19 cellular contexts compared by ENCODE assay signal in the genomic region with DNA sequence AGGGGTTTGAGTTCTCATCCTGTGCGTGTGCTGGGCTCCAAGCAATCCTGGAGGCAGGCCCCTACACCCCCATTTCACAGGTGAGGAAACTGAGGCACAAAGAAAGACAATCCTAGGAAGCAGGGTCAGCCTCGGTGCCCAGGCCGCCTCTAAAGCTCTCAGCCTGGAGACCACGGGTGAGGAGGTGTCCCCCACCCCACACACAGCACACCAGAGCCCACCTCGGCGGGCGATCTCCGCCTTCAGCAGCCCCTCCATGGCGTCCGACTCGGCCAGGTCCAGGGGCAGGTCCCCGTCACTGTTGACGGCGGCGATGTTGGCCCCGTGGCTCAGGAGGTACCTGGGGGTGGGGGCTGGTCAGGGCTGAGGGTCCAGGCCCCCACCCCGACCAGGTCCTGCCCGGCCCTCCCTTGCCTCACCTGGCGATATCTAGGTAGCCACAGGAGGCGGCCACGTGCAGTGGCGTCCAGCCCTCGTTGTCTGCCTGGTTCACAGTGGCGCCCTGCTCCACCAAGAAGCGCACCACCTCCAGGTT. TPM values are rescaled to one million over a fixed set of nuclear protein-coding genes. Genes with fewer than 3 reads are reported as not detected.
DNase-seq lines count a peak whose midpoint lies in the region; ATAC-seq and TF ChIP-seq lines count a peak whose summit lies in the region.
"Had no signal": no experiment of that assay in that cellular context is flagged by ENCODE, and none has a peak within 500 bp of the region (broad histone marks: within the 10 kb centered on the region; RNA-seq: fewer than 3 reads in every experiment).

No MANE protein-coding gene starts in this region.

- no peak overlapping the region for H4K91ac ChIP-seq in trophoblast cell (ENCODE audit: low read depth, low read length)

- H3K27me3 Mint-ChIP-seq in natural killer cell treated with Interleukin-12 subunit alpha and Interleukin-12 subunit beta and Interleukin-15 and Interleukin-18, amount 100 ng/mL, for 72 hours: no peaks in the 10 kb centered on the region
- H3K27me3 Mint-ChIP-seq in natural killer cell (ENCODE audit: low read depth in 2 of 2): no peaks in the 10 kb centered on the region
- no peaks in the 10 kb centered on the region for H3K27me3 Mint-ChIP-seq in T-helper 2 cell treated with Interferon-gamma antibody and Interleukin-4, amounts not matched to agents 5 μg/mL and 100 μg/mL, for 36 hours (ENCODE audit: low read depth)
- H3K27me3 Mint-ChIP-seq: activated naive CD8-positive, alpha-beta T cell; CD4-positive, alpha-beta T cell; memory B cell had no signal

- H4K12ac ChIP-seq in trophoblast cell (ENCODE audit: low read depth, low read length): no peak overlapping the region

- peak; percentile 39 for DNase-seq in natural killer cell treated with Interleukin-12 subunit alpha and Interleukin-12 subunit beta and Interleukin-15 and Interleukin-18, amount 100 ng/mL, for 72 hours (ENCODE audit: low spot score)
- DNase-seq in natural killer cell (no peak), trophoblast cell (no peak), vagina (ENCODE audit: extremely low spot score in 2 of 2) (no peak)
- no peak for DNase-seq in T-helper 2 cell treated with Interferon-gamma antibody and Interleukin-4, amounts not matched to agents 5 μg/mL and 100 μg/mL, for 36 hours (ENCODE audit: low spot score)
- DNase-seq: activated CD4-positive, alpha-beta T cell treated with anti-CD3 and anti-CD28 coated beads for 48 hours; CD4-positive, alpha-beta T cell; DMS79 treated with DMSO at 0.1 percent for 48 hours; effector memory CD4-positive, alpha-beta T cell; foreskin fibroblast; NCI-H1930; NCI-H510A; occipital lobe had no signal

- H3K9me3 ChIP-seq in iPS-20b (ENCODE audit: insufficient read depth, low read depth, low read length) (no peaks in the 10 kb centered on the region), trophoblast cell (ENCODE audit: insufficient read depth, low read depth, low read length) (peaks cover 2% of the 10 kb centered on the region), vagina (no peaks in the 10 kb centered on the region)

- no peak overlapping the region for H3K18ac ChIP-seq in trophoblast cell (ENCODE audit: low read length)

- no peak overlapping the region for H2BK12ac ChIP-seq in trophoblast cell (ENCODE audit: low read length)

- H2BK120ac ChIP-seq in trophoblast cell (ENCODE audit: insufficient read depth, low read length, poor library complexity): no peak overlapping the region

- TF ChIP-seq CTCF in natural killer cell (IDR thresholded peaks at IDR 0.05) (no peak), vagina (IDR thresholded peaks at IDR 0.05) (no peak)

- no CpG with 5 or more reads among the region's 25 CpGs for WGBS in trophoblast cell (ENCODE audit: extremely low coverage, insufficient coverage, insufficient read length)

- H3K9me3 Mint-ChIP-seq in natural killer cell treated with Interleukin-12 subunit alpha and Interleukin-12 subunit beta and Interleukin-15 and Interleukin-18, amount 100 ng/mL, for 72 hours: no peaks in the 10 kb centered on the region
- H3K9me3 Mint-ChIP-seq in natural killer cell: no peaks in the 10 kb centered on the region
- no peaks in the 10 kb centered on the region for H3K9me3 Mint-ChIP-seq in T-helper 2 cell treated with Interferon-gamma antibody and Interleukin-4, amounts not matched to agents 5 μg/mL and 100 μg/mL, for 36 hours
- H3K9me3 Mint-ChIP-seq: CD4-positive, alpha-beta T cell; memory B cell had no signal

- no peak overlapping the region for H2AFZ ChIP-seq in trophoblast cell (ENCODE audit: insufficient read depth, low read length, poor library complexity)

- H3K4me1 ChIP-seq in iPS-20b (ENCODE audit: insufficient read depth, low read length): peaks cover 3% of the 10 kb centered on the region; the same call in 1 of the 2 replicates
- peaks cover 19 to 26% of the 10 kb centered on the region in 2 experiments for H3K4me1 ChIP-seq in trophoblast cell (ENCODE audit: control insufficient read depth in 1 of 2, insufficient read depth in 2 of 2, low read length in 2 of 2)
- peaks cover 60% of the 10 kb centered on the region for H3K4me1 ChIP-seq in vagina

- H2BK5ac ChIP-seq in trophoblast cell (ENCODE audit: low read depth, low read length, poor library complexity): no peak overlapping the region

- no peak overlapping the region for H3K4me3 ChIP-seq in iPS-20b (ENCODE audit: low read length)
- H3K4me3 ChIP-seq in trophoblast cell (ENCODE audit: low read depth, low read length): no peak overlapping the region
- H3K4me3 ChIP-seq in vagina: no peak overlapping the region
- H3K4me3 ChIP-seq: SJSA1 had no signal

- H3K9ac ChIP-seq in iPS-20b (ENCODE audit: low read depth, low read length): 0 out of 2 replicates have a peak overlapping the region, but pooled peaks have one; percentile 51
- H3K9ac ChIP-seq in trophoblast cell (ENCODE audit: low read length): no peak overlapping the region

- intact Hi-C loops in natural killer cell (cut with micrococcal nuclease) (no loop called here), vagina (cut with DNase I) (loop anchor here (10.0 kb wide), 1 partner anchor 552 kb away; no protein-coding TSS in a partner anchor)

- no peak for ATAC-seq in natural killer cell treated with Interleukin-12 subunit alpha and Interleukin-12 subunit beta and Interleukin-15 and Interleukin-18, amount 100 ng/mL, for 72 hours
- ATAC-seq in natural killer cell (no peak), GM21717 (IDR thresholded peaks at IDR 0.05; ENCODE audit: unreplicated experiment) (no peak), esophagus mucosa (no peak)

- H4K8ac ChIP-seq in trophoblast cell (ENCODE audit: low read depth, low read length): no peak overlapping the region

- peaks cover 15 to 30% of the 10 kb centered on the region in 2 donors for H3K4me1 Mint-ChIP-seq in natural killer cell treated with Interleukin-12 subunit alpha and Interleukin-12 subunit beta and Interleukin-15 and Interleukin-18, amount 100 ng/mL, for 72 hours (ENCODE audit: low read depth in 2 of 2)
- peaks cover 32 to 44% of the 10 kb centered on the region in 2 donors for H3K4me1 Mint-ChIP-seq in natural killer cell
- peaks cover 16% of the 10 kb centered on the region for H3K4me1 Mint-ChIP-seq in T-helper 2 cell treated with Interferon-gamma antibody and Interleukin-4, amounts not matched to agents 5 μg/mL and 100 μg/mL, for 36 hours (ENCODE audit: low read depth)

- no peak overlapping the region for H3K14ac ChIP-seq in trophoblast cell (ENCODE audit: low read length)

- no peak overlapping the region for H3K27ac Mint-ChIP-seq in natural killer cell treated with Interleukin-12 subunit alpha and Interleukin-12 subunit beta and Interleukin-15 and Interleukin-18, amount 100 ng/mL, for 72 hours
- H3K27ac Mint-ChIP-seq in natural killer cell: peak overlapping the region in 1 of 2 donors; percentile 45
- no peak overlapping the region for H3K27ac Mint-ChIP-seq in T-helper 2 cell treated with Interferon-gamma antibody and Interleukin-4, amounts not matched to agents 5 μg/mL and 100 μg/mL, for 36 hours
- H3K27ac Mint-ChIP-seq: activated naive CD8-positive, alpha-beta T cell; CD4-positive, alpha-beta T cell; memory B cell had no signal

- H3K79me2 ChIP-seq in trophoblast cell (ENCODE audit: control insufficient read depth, insufficient read depth, low read length, poor library complexity): peaks cover 19% of the 10 kb centered on the region

- H3K4me3 Mint-ChIP-seq in natural killer cell treated with Interleukin-12 subunit alpha and Interleukin-12 subunit beta and Interleukin-15 and Interleukin-18, amount 100 ng/mL, for 72 hours: no peak overlapping the region
- H3K4me3 Mint-ChIP-seq in natural killer cell: no peak overlapping the region
- no peak overlapping the region for H3K4me3 Mint-ChIP-seq in T-helper 2 cell treated with Interferon-gamma antibody and Interleukin-4, amounts not matched to agents 5 μg/mL and 100 μg/mL, for 36 hours
- H3K4me3 Mint-ChIP-seq: activated naive CD8-positive, alpha-beta T cell; CD4-positive, alpha-beta T cell; memory B cell had no signal

- H3K23ac ChIP-seq in trophoblast cell (ENCODE audit: low read length): no peak overlapping the region

- H3K36me3 ChIP-seq in iPS-20b (ENCODE audit: insufficient read depth, low read depth, low read length) (peaks cover 7% of the 10 kb centered on the region; the same call in 1 of the 2 replicates), trophoblast cell (ENCODE audit: control insufficient read depth in 1 of 2, insufficient read depth in 2 of 2, low read length in 2 of 2) (peaks cover 30 to 32% of the 10 kb centered on the region in 2 experiments), vagina (no peaks in the 10 kb centered on the region)

- H3K4me2 ChIP-seq in trophoblast cell (ENCODE audit: low read length): no peak overlapping the region

- H2AK5ac ChIP-seq in trophoblast cell (ENCODE audit: low read length): no peak overlapping the region

- peaks cover 5% of the 10 kb centered on the region for H3K79me1 ChIP-seq in trophoblast cell (ENCODE audit: low read length)

- H3K27me3 ChIP-seq in iPS-20b (ENCODE audit: insufficient read depth, low read length) (no peaks in the 10 kb centered on the region), trophoblast cell (ENCODE audit: insufficient read depth, low read length) (no peaks in the 10 kb centered on the region), vagina (no peaks in the 10 kb centered on the region)
- H3K27me3 ChIP-seq: SJSA1 had no signal

- TF ChIP-seq POLR2A in vagina (IDR thresholded peaks at IDR 0.05): no peak

- peak overlapping the region; percentile 8 for H3K4ac ChIP-seq in trophoblast cell (ENCODE audit: low read depth, low read length)

- H3K27ac ChIP-seq in iPS-20b (ENCODE audit: low read length): no peak overlapping the region
- no peak overlapping the region for H3K27ac ChIP-seq in trophoblast cell (ENCODE audit: low read depth, low read length)
- peak overlapping the region; percentile 96 for H3K27ac ChIP-seq in vagina
- H3K27ac ChIP-seq: SJSA1 had no signal

- H3K36me3 Mint-ChIP-seq in natural killer cell treated with Interleukin-12 subunit alpha and Interleukin-12 subunit beta and Interleukin-15 and Interleukin-18, amount 100 ng/mL, for 72 hours: peaks cover 9% of the 10 kb centered on the region
- H3K36me3 Mint-ChIP-seq in natural killer cell: no peaks in the 10 kb centered on the region
- H3K36me3 Mint-ChIP-seq in T-helper 2 cell treated with Interferon-gamma antibody and Interleukin-4, amounts not matched to agents 5 μg/mL and 100 μg/mL, for 36 hours (ENCODE audit: low read depth): peaks cover 31% of the 10 kb centered on the region
- H3K36me3 Mint-ChIP-seq: activated naive CD8-positive, alpha-beta T cell had no signal

RNA-seq across cellular contexts. Expression of a gene that starts 5.1 kb away (rescaled TPM):
- 100 to 1,000 TPM; 157 to 251 TPM for total RNA-seq in natural killer cell treated with Interleukin-12 subunit alpha and Interleukin-12 subunit beta and Interleukin-15 and Interleukin-18, amount 100 ng/mL, for 72 hours
- total RNA-seq in natural killer cell (100 to 1,000 TPM; 162 to 178 (median 174) TPM), vagina (108 TPM), esophagus mucosa (33.3 TPM)
- polyA plus RNA-seq in trophoblast cell (2013): 65.1 and 65.9 TPM in 2 replicates

RNA-seq across cellular contexts. Expression of a gene that starts 36.6 kb away (rescaled TPM):
- total RNA-seq in natural killer cell treated with Interleukin-12 subunit alpha and Interleukin-12 subunit beta and Interleukin-15 and Interleukin-18, amount 100 ng/mL, for 72 hours: 1 to 10 TPM; 1.3 to 8.7 TPM
- 10 to 100 TPM in 1 of 3 donors, 1 to 10 TPM in 2; 8.8 to 15.7 (median 10.0) TPM for total RNA-seq in natural killer cell
- polyA plus RNA-seq in trophoblast cell (2013): 188 and 197 TPM in 2 replicates
- 180 TPM for total RNA-seq in vagina
- total RNA-seq in esophagus mucosa: 199 TPM

RNA-seq across cellular contexts. Expression of a gene that starts 36.7 kb away (rescaled TPM):
- total RNA-seq in natural killer cell treated with Interleukin-12 subunit alpha and Interleukin-12 subunit beta and Interleukin-15 and Interleukin-18, amount 100 ng/mL, for 72 hours: not detected
- total RNA-seq in natural killer cell (under 1 TPM in 1 of 3 donors, not detected in 2; 0.94 TPM), vagina (9.1 TPM), esophagus mucosa (9.4 TPM)
- polyA plus RNA-seq in trophoblast cell (2013): 8.9 and 10.6 TPM in 2 replicates
- total RNA-seq: CD4-positive, alpha-beta T cell; occipital lobe had no signal

RNA-seq across cellular contexts. Expression of a gene that starts 45.2 kb away (rescaled TPM):
- total RNA-seq in natural killer cell treated with Interleukin-12 subunit alpha and Interleukin-12 subunit beta and Interleukin-15 and Interleukin-18, amount 100 ng/mL, for 72 hours: not detected
- total RNA-seq in natural killer cell (under 1 TPM in 1 of 3 donors, not detected in 2; 0.94 TPM), vagina (not detected), esophagus mucosa (not detected)
- 0.05 and 0.33 TPM in 2 replicates for polyA plus RNA-seq in trophoblast cell (2013)
- total RNA-seq: CD4-positive, alpha-beta T cell; occipital lobe; SJSA1 had no signal

RNA-seq across cellular contexts. Expression of a gene that starts 49.4 kb away (rescaled TPM):
- total RNA-seq in natural killer cell treated with Interleukin-12 subunit alpha and Interleukin-12 subunit beta and Interleukin-15 and Interleukin-18, amount 100 ng/mL, for 72 hours: 10 to 100 TPM; 13.4 to 31.0 TPM
- 10 to 100 TPM; 18.2 to 25.3 (median 19.3) TPM for total RNA-seq in natural killer cell
- polyA plus RNA-seq in trophoblast cell (2013): 64.1 and 68.9 TPM in 2 replicates
- 37.3 TPM for total RNA-seq in vagina
- 33.7 TPM for total RNA-seq in esophagus mucosa

Comparison
In these comparisons a context has a peak if more than half of its experiments do, and no peak if none do; other contexts are left out.
1. RNA of a gene that starts 36.6 kb away (total RNA-seq): 199 TPM in esophagus mucosa (single experiment) and 180 TPM in vagina (single experiment); 8.8 to 15.7 TPM in natural killer cell and 1.3 to 8.7 TPM in natural killer cell treated with Interleukin-12 subunit alpha and Interleukin-12 subunit beta and Interleukin-15 and Interleukin-18, amount 100 ng/mL, for 72 hours; every median in the first group is over 10 times any median in the second.